In genomic region chr6:31578461-31579118, GRCh38 we compare ENCODE assay signal across 13 cellular contexts. TPM values are rescaled to one million over a fixed set of nuclear protein-coding genes. Genes with fewer than 3 reads are reported as not detected.
DNase-seq lines count a peak whose midpoint lies in the region; ATAC-seq and TF ChIP-seq lines count a peak whose summit lies in the region.
"Had no signal": no experiment of that assay in that cellular context is flagged by ENCODE, and none has a peak within 500 bp of the region (broad histone marks: within the 10 kb centered on the region; RNA-seq: fewer than 3 reads in every experiment).

No MANE protein-coding gene starts in this region.

- peaks cover 43% of the 10 kb centered on the region for H3K4me1 ChIP-seq in HUES6 (ENCODE audit: control insufficient read depth, insufficient read depth, low read length)

- peaks cover 11% of the 10 kb centered on the region for H3K36me3 ChIP-seq in GM06990 (ENCODE audit: control insufficient read depth, insufficient read depth, low read length)
- no peaks in the 10 kb centered on the region for H3K36me3 ChIP-seq in HUES6 (ENCODE audit: control insufficient read depth, insufficient read depth, low read length)

- TF ChIP-seq CTCF in GM06990 (IDR thresholded peaks at IDR 0.05; ENCODE audit: insufficient read depth, low read length, poor library complexity, severe bottlenecking) (no peak), mesothelial cell of epicardium (IDR thresholded peaks at IDR 0.05; ENCODE audit: unreplicated experiment) (no peak)

- ATAC-seq in HG02870 (IDR thresholded peaks at IDR 0.05; ENCODE audit: unreplicated experiment), result no peak
- ATAC-seq in GM18511 (IDR thresholded peaks at IDR 0.05; ENCODE audit: unreplicated experiment), result no peak
- no peak for ATAC-seq in GM21390 (IDR thresholded peaks at IDR 0.05; ENCODE audit: unreplicated experiment)

- H3K4me3 Mint-ChIP-seq in activated naive CD4-positive, alpha-beta T cell treated with anti-CD3 and anti-CD28 coated beads, Interleukin-2, amount 10 ng/mL, durations not matched to agents 7 days and 5 days, result peak overlapping the region; percentile 93
- no peak overlapping the region for H3K4me3 Mint-ChIP-seq in mesothelial cell of epicardium
- H3K4me3 Mint-ChIP-seq: neural crest cell had no signal

- no peak overlapping the region for H3K27ac ChIP-seq in HUES6 (ENCODE audit: low read depth, low read length)

- peak overlapping the region; percentile 90 for H3K4me3 ChIP-seq in GM06990 (replicated peaks; ENCODE audit: low read depth, low read length)
- H3K4me3 ChIP-seq in HUES6 (ENCODE audit: low read depth, low read length), result peak overlapping the region; percentile 14; the same call in 1 of the 2 replicates

- DNase-seq in GM06990 (ENCODE audit: extremely low read depth, insufficient read length) (no peak), mesothelial cell of epicardium (ENCODE audit: low spot score in 2 of 2, unreplicated experiment in 2 of 2) (no peak), amygdala (lab: John Stamatoyannopoulos, UW) (no peak)
- DNase-seq in activated naive CD4-positive, alpha-beta T cell treated with anti-CD3 and anti-CD28 coated beads, Interleukin-2, amount 10 ng/mL, durations not matched to agents 7 days and 5 days, result no peak
- DNase-seq: caudate nucleus, NCI-H1105 had no signal

- H3K27me3 Mint-ChIP-seq in activated naive CD4-positive, alpha-beta T cell treated with anti-CD3 and anti-CD28 coated beads, Interleukin-2, amount 10 ng/mL, durations not matched to agents 7 days and 5 days, result peaks cover 4% of the 10 kb centered on the region
- H3K27me3 Mint-ChIP-seq in mesothelial cell of epicardium (ENCODE audit: low read depth), result peaks cover 2% of the 10 kb centered on the region

- H3K27ac Mint-ChIP-seq in activated naive CD4-positive, alpha-beta T cell treated with anti-CD3 and anti-CD28 coated beads, Interleukin-2, amount 10 ng/mL, durations not matched to agents 7 days and 5 days, result peak overlapping the region; percentile 97
- H3K27ac Mint-ChIP-seq in mesothelial cell of epicardium, result peak overlapping the region; percentile 83

- H3K4me1 Mint-ChIP-seq in activated naive CD4-positive, alpha-beta T cell treated with anti-CD3 and anti-CD28 coated beads, Interleukin-2, amount 10 ng/mL, durations not matched to agents 7 days and 5 days, result peaks cover 70% of the 10 kb centered on the region
- peaks cover 16% of the 10 kb centered on the region for H3K4me1 Mint-ChIP-seq in mesothelial cell of epicardium

- H3K27me3 ChIP-seq in GM06990 (replicated peaks; ENCODE audit: control insufficient read depth, insufficient read depth, low read length) (no peaks in the 10 kb centered on the region), HUES6 (ENCODE audit: control insufficient read depth, insufficient read depth, low read length) (peaks cover 25% of the 10 kb centered on the region)

- H3K9me3 ChIP-seq in HUES6 (ENCODE audit: control insufficient read depth, insufficient read depth, low read depth, low read length), result no peaks in the 10 kb centered on the region

- H3K9ac ChIP-seq in HUES6 (ENCODE audit: low read length), result peak overlapping the region; percentile 40

- no peaks in the 10 kb centered on the region for H3K9me3 Mint-ChIP-seq in activated naive CD4-positive, alpha-beta T cell treated with anti-CD3 and anti-CD28 coated beads, Interleukin-2, amount 10 ng/mL, durations not matched to agents 7 days and 5 days
- no peaks in the 10 kb centered on the region for H3K9me3 Mint-ChIP-seq in mesothelial cell of epicardium
- H3K9me3 Mint-ChIP-seq: neural crest cell had no signal

- H3K36me3 Mint-ChIP-seq in activated naive CD4-positive, alpha-beta T cell treated with anti-CD3 and anti-CD28 coated beads, Interleukin-2, amount 10 ng/mL, durations not matched to agents 7 days and 5 days, result peaks cover 73% of the 10 kb centered on the region
- H3K36me3 Mint-ChIP-seq in mesothelial cell of epicardium, result no peaks in the 10 kb centered on the region

- CTCF ChIA-PET in activated naive CD4-positive, alpha-beta T cell treated with anti-CD3 and anti-CD28 coated beads, Interleukin-2, amount 10 ng/mL, durations not matched to agents 7 days and 5 days (lab: Charles Lee), result interaction anchor here (1.2 to 33.1 kb wide), 4 partner anchors 9 to 26 kb away, joined by 3 to 1087 read pairs (median 394); partner anchors contain the start of genes ATP6V1G2, LST1, NCR3 and NFKBIL1

RNA-seq across cellular contexts. Expression of gene TNF, which starts 3.2 kb away (rescaled TPM):
- total RNA-seq in mesothelial cell of epicardium, result 0.52 to 0.60 TPM (median 0.60 TPM) in 3 replicates
- total RNA-seq: neural crest cell had no signal

RNA-seq across cellular contexts. Expression of gene LTB, which starts 3.6 kb away (rescaled TPM):
- total RNA-seq in mesothelial cell of epicardium, result 0.32 TPM in 1 of 3 replicates, not detected in the others
- total RNA-seq: neural crest cell had no signal

RNA-seq across cellular contexts. Expression of gene LTA, which starts 6.5 kb away (rescaled TPM):
- total RNA-seq in mesothelial cell of epicardium, result 0.16 to 0.18 TPM in 2 of 3 replicates, not detected in the other
- total RNA-seq: G401 had no signal

RNA-seq across cellular contexts. Expression of gene LST1, which starts 7.5 kb away (rescaled TPM):
- total RNA-seq in mesothelial cell of epicardium, result 0.60 to 0.77 TPM in 2 of 3 replicates, not detected in the other
- total RNA-seq: G401, neural crest cell had no signal

RNA-seq across cellular contexts. Expression of gene NCR3, which starts 14.2 kb away (rescaled TPM):
- total RNA-seq in mesothelial cell of epicardium, result not detected in 3 replicates
- total RNA-seq: G401, glomerular endothelial cell, neural crest cell had no signal
